In the genomic region with DNA sequence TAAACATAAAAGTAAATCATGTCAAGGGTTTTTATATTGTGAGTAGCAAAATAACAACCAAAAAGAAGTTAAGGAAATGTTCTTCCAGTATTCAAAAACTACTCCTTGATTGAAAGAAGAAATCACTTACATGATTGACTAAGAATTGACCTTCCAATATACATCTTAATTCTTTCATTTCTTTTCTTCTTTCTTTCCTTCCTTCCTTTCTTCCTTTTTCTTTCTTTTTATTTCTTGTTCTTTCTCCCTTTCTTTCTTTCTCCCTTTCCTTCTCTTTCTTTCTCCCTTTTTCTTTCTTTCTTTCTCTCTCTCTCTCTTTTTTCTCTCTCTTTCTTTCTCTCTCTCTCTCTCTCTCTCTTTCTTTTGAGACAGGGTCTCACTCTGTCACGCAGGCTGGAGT, we compare ENCODE assay signal across 26 cellular contexts.
"Had no signal": no experiment of that assay in that cellular context is flagged by ENCODE, and none has a peak within 500 bp of the region (broad histone marks: within the 10 kb centered on the region; RNA-seq: fewer than 3 reads in every experiment).

No MANE protein-coding gene starts in this region.

- H3K27me3 Mint-ChIP-seq: dendritic cell treated with granulocyte-macrophage colony-stimulating factor and Interleukin-4, amounts not matched to agents 40 ng/mL and 50 ng/mL, for 4 days; effector memory CD8-positive, alpha-beta T cell; naive B cell had no signal

- H3K27me3 ChIP-seq: gastrocnemius medialis, left lung had no signal

- H3K9me3 Mint-ChIP-seq: dendritic cell treated with granulocyte-macrophage colony-stimulating factor and Interleukin-4, amounts not matched to agents 40 ng/mL and 50 ng/mL, for 4 days; effector memory CD8-positive, alpha-beta T cell; endodermal cell; mesothelial cell of epicardium had no signal

- H3K4me1 ChIP-seq: esophagus squamous epithelium, gastrocnemius medialis, heart right ventricle, left lung, lower lobe of right lung had no signal

- FAIRE-seq: colon, islet of Langerhans had no signal

- DNase-seq: cortex of kidney; effector CD8-positive, alpha-beta T cell; effector memory CD8-positive, alpha-beta T cell; endodermal cell; erythroblast; esophagus squamous epithelium; foreskin fibroblast; foreskin melanocyte; gastrocnemius medialis; glutamatergic neuron; head of caudate nucleus; heart right ventricle; hippocampal formation; left cardiac atrium; left lung; left ventricle myocardium superior; lower lobe of right lung; mesenchymal stem cell; mucosa of descending colon; naive B cell had no signal

- H3K4me1 Mint-ChIP-seq: naive B cell had no signal

- H3K4me3 ChIP-seq: esophagus squamous epithelium, gastrocnemius medialis, heart right ventricle, left lung, lower lobe of right lung, mucosa of descending colon had no signal

- H3K9me3 ChIP-seq: esophagus squamous epithelium, gastrocnemius medialis, heart right ventricle, left lung, lower lobe of right lung, mucosa of descending colon had no signal

- H3K27ac Mint-ChIP-seq: dendritic cell treated with granulocyte-macrophage colony-stimulating factor and Interleukin-4, amounts not matched to agents 40 ng/mL and 50 ng/mL, for 4 days; effector memory CD8-positive, alpha-beta T cell; endodermal cell; mesothelial cell of epicardium; naive B cell had no signal

- ATAC-seq: effector memory CD8-positive, alpha-beta T cell; esophagus mucosa; gastrocnemius medialis; heart right ventricle; left cardiac atrium; left lung; left ventricle myocardium superior; lower lobe of right lung; mucosa of descending colon had no signal

- H3K27ac ChIP-seq: epithelial cell of prostate, esophagus squamous epithelium, gastrocnemius medialis, heart right ventricle, left lung, lower lobe of right lung had no signal

- H3K4me3 Mint-ChIP-seq: dendritic cell treated with granulocyte-macrophage colony-stimulating factor and Interleukin-4, amounts not matched to agents 40 ng/mL and 50 ng/mL, for 4 days; effector memory CD8-positive, alpha-beta T cell; endodermal cell; mesothelial cell of epicardium; naive B cell had no signal

- H3K36me3 ChIP-seq: esophagus squamous epithelium, gastrocnemius medialis, heart right ventricle, left lung, lower lobe of right lung had no signal
